In the genomic region with DNA sequence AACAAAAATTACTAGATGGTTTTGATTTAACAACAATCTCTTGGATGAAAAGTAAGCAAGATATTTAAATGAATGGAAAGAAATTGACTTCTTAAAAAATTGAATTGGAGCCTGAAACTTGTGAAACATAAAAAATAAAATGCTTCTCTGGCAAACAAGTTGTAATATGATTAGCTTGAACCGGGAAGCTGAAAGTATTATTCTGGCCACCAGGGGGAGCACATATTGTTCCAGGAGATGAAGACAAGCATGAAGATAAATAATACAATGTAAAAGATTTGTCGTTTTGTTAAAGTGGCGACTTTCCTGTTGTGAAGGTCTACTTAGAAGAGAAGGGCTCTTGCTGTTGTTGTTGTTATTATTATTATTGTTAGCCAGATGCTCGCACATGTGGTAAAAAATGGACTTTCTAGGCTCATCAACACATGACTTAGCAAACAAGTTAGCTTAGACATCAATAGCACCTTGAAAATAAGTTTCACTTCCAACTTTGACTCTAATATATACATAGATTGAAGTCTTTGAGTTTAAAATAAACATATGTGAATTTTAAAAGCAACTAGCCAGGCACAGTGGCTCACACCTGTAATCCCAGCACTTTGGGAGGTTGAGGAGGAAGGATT, we compare ENCODE assay signal across 8 cellular contexts.
A peak's percentile ranks its signal among the peaks of the same experiment; 100 is the strongest.
DNase-seq lines count a peak whose midpoint lies in the region; TF ChIP-seq lines count a peak whose summit lies in the region.

No MANE protein-coding gene starts in this region.

- H3K27ac ChIP-seq in HL-60 (replicated peaks) = no peak overlapping the region

- H3K27me3 ChIP-seq in HL-60 (ENCODE audit: insufficient read depth, poor library complexity, severe bottlenecking) = peaks cover 22% of the 10 kb centered on the region

- DNase-seq in activated CD8-positive, alpha-beta memory T cell treated with anti-CD3 and anti-CD28 coated beads, Interleukin-2, amount 50 U/mL, for 4 hours = peak; percentile 23
- DNase-seq in activated CD8-positive, alpha-beta memory T cell treated with anti-CD3 and anti-CD28 coated beads, Interleukin-2, amount 50 U/mL, for 48 hours = no peak
- peak; percentile 13 to 54 for DNase-seq in HL-60 (ENCODE audit: low read depth in 1 of 2, low spot score in 1 of 2)
- peak; percentile 84 for DNase-seq in NCI-H748 treated with DMSO at 0.1 percent for 48 hours (lab: John Stamatoyannopoulos, UW)
- DNase-seq in astrocyte of the cerebellum (ENCODE audit: low read depth) = peak; percentile 44
- DNase-seq in left kidney (ENCODE audit: low read depth, low spot score) = peak; percentile 85
- peak; percentile 91 for DNase-seq in superior temporal gyrus (ENCODE audit: extremely low spot score)
- no peak for DNase-seq in cerebellar nuclear complex (lab: John Stamatoyannopoulos, UW)

- H3K4me3 ChIP-seq in HL-60 (replicated peaks; ENCODE audit: insufficient read depth, low read length) = no peak overlapping the region
- no peak overlapping the region for H3K4me3 ChIP-seq in astrocyte of the cerebellum (ENCODE audit: low read depth, low read length)

- peak; percentile 35 for TF ChIP-seq CTCF in HL-60 (IDR thresholded peaks at IDR 0.05; ENCODE audit: insufficient read depth, low read length)
- peak; percentile 65 for TF ChIP-seq CTCF in astrocyte of the cerebellum (IDR thresholded peaks at IDR 0.05; ENCODE audit: low read depth, low read length, missing control alignments)

- in situ Hi-C loops in astrocyte of the cerebellum (cut with HindIII; ENCODE audit: low sequenced_read_pairs) = no loop called here

Comparison
In these comparisons a context has a peak if more than half of its experiments do, and no peak if none do; other contexts are left out.
1. DNase-seq: peak in activated CD8-positive, alpha-beta memory T cell treated with anti-CD3 and anti-CD28 coated beads, Interleukin-2, amount 50 U/mL, for 4 hours (single experiment), HL-60 (2 of 2), NCI-H748 treated with DMSO at 0.1 percent for 48 hours (single experiment), astrocyte of the cerebellum (single experiment), left kidney (single experiment) and superior temporal gyrus (single experiment); none in activated CD8-positive, alpha-beta memory T cell treated with anti-CD3 and anti-CD28 coated beads, Interleukin-2, amount 50 U/mL, for 48 hours (single experiment) and cerebellar nuclear complex (0 of 2).